In the genomic region with DNA sequence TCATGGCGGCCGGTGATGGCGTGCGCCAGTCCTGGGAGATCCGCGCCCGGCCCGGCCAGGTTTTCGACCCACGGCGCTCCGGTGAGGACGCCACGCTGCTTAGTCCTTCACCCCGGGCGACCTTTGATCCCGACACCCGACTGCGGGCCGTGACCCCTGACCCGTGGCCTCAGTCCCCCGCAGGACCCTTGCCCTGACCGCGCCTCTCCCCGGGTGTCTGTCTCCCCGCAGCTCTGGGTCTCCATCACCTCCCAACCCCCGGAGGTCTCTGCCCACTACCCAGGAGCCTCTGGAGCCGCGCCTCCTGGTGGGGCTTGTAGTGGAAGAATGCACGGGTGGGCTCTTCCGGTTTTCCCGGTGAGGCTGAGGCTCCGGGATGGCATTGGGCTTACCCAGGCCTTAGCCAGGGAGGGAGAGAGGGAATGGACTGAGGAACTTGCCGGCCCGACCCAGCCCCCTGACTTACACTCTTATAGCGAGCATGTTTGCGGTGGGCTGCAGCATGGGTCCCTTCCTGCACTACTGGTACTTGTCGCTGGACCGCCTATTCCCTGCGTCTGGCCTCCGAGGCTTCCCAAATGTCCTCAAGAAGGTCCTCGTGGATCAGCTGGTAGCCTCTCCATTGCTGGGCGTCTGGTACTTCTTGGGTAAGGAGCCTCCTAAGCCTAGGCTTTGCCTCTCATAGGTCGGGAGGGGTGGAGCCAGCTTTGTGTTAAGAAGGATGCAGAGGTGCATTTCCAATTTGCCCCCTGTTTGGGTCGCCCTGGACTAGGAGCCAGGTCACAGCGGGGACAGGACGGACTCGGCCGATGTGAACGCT, we compare ENCODE assay signal across 1 cellular context.
A peak's percentile ranks its signal among the peaks of the same experiment; 100 is the strongest.
TF ChIP-seq lines count a peak whose summit lies in the region.

No MANE protein-coding gene starts in this region.

TF ChIP-seq in HEK293, 187 proteins besides CTCF, POLR2A, EP300 and RAD21 (continued from another document):
- TF ChIP-seq, protein P1, sequence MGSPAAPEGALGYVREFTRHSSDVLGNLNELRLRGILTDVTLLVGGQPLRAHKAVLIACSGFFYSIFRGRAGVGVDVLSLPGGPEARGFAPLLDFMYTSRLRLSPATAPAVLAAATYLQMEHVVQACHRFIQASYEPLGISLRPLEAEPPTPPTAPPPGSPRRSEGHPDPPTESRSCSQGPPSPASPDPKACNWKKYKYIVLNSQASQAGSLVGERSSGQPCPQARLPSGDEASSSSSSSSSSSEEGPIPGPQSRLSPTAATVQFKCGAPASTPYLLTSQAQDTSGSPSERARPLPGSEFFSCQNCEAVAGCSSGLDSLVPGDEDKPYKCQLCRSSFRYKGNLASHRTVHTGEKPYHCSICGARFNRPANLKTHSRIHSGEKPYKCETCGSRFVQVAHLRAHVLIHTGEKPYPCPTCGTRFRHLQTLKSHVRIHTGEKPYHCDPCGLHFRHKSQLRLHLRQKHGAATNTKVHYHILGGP (tag by site-specific recombination; IDR thresholded peaks at IDR 0.05), result no peak
- TF ChIP-seq MZF1 (tag by site-specific recombination; IDR thresholded peaks at IDR 0.05; ENCODE audit: borderline replicate concordance) (no peak), BCL11B (tag by site-specific recombination; IDR thresholded peaks at IDR 0.05; ENCODE audit: low read depth) (peak; percentile 99), KLF10 (tag by site-specific recombination; IDR thresholded peaks at IDR 0.05) (no peak), ZNF121 (tag by site-specific recombination; IDR thresholded peaks at IDR 0.05) (no peak), ZNF404 (tag by site-specific recombination; IDR thresholded peaks at IDR 0.05) (no peak), ZNF626 (tag by site-specific recombination; IDR thresholded peaks at IDR 0.05) (no peak)
- TF ChIP-seq, protein P2, sequence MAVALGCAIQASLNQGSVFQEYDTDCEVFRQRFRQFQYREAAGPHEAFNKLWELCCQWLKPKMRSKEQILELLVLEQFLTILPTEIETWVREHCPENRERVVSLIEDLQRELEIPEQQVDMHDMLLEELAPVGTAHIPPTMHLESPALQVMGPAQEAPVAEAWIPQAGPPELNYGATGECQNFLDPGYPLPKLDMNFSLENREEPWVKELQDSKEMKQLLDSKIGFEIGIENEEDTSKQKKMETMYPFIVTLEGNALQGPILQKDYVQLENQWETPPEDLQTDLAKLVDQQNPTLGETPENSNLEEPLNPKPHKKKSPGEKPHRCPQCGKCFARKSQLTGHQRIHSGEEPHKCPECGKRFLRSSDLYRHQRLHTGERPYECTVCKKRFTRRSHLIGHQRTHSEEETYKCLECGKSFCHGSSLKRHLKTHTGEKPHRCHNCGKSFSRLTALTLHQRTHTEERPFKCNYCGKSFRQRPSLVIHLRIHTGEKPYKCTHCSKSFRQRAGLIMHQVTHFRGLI (tag by site-specific recombination; IDR thresholded peaks at IDR 0.05), result no peak
